Comparison of ENCODE assay signal across 1 cellular context in the genomic region with DNA sequence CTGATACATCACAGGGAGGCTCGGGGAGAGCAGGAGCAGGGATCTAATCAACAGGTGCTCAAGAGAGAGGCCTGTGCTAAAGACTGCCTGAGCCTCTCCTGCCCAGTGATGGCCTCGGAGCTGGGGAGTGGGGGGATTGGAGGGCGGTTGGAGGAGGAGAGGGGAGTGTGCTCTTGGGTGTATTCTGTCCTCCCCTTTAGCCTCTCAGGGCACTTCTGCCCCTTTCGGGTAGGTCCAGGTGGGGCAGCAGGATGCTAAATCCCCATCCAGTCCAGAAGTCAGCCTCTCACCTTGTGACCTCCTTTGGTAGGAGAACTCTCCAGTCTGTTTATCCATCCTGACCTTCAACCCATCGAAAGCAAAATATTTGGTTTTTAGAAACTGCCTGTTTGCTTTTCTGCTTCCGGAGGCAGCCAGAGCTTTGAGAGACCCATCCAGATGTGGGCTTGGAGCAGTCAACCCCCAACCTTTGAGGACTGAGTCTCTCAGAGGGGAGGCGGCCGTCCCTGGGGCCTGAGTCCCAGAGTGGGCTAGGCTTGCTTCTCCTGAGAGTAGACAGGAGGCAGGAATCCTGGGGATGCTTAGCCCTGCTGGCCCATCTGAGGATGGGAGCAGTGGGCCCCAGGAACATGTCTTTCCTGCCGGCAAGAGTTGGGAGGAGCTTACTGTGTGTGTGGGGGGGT.
A peak's percentile ranks its signal among the peaks of the same experiment; 100 is the strongest.
TF ChIP-seq lines count a peak whose summit lies in the region.

No MANE protein-coding gene starts in this region.

TF ChIP-seq in HEK293, 187 proteins besides CTCF, POLR2A, EP300 and RAD21 (continued from another document):
- TF ChIP-seq SCRT1 (tag by site-specific recombination; IDR thresholded peaks at IDR 0.05; ENCODE audit: borderline replicate concordance): 0 out of 2 replicates have a peak, but pooled peaks have one; percentile 24
TF ChIP-seq in HEK293: peak in this region for 3.
